ENCODE assay signal across 8 cellular contexts in genomic region chr5:172412724-172413260, GRCh38. TPM values are rescaled to one million over a fixed set of nuclear protein-coding genes. Genes with fewer than 3 reads are reported as not detected.
DNase-seq lines count a peak whose midpoint lies in the region; ATAC-seq, FAIRE-seq and TF ChIP-seq lines count a peak whose summit lies in the region.

No MANE protein-coding gene starts in this region.

- no peak for DNase-seq in activated CD8-positive, alpha-beta memory T cell treated with anti-CD3 and anti-CD28 coated beads, Interleukin-2, amount 10 ng/mL, durations not matched to agents 7 days and 5 days
- no peak for DNase-seq in activated CD8-positive, alpha-beta memory T cell treated with anti-CD3 and anti-CD28 coated beads, Interleukin-2, amount 50 U/mL, for 4 hours
- peak; percentile 98 for DNase-seq in amniotic epithelial cell (ENCODE audit: low read depth)
- DNase-seq in keratinocyte (ENCODE audit: low read depth, low spot score), result no peak

- no peak for TF ChIP-seq CTCF in keratinocyte (optimal IDR thresholded peaks at IDR 0.05 in 1 of 3, IDR thresholded peaks at IDR 0.05 in 1 of 3, conservative IDR thresholded peaks at IDR 0.05 in 1 of 3; ENCODE audit: extremely low read depth in 1 of 3, insufficient read depth in 2 of 3, low read length in 3 of 3)

- CTCF ChIA-PET in activated CD8-positive, alpha-beta memory T cell treated with anti-CD3 and anti-CD28 coated beads, Interleukin-2, amount 10 ng/mL, durations not matched to agents 7 days and 5 days (lab: Charles Lee), result interaction anchor here (1.0 kb wide), 1 partner anchor 189 kb away, joined by 3 read pairs; no protein-coding TSS in a partner anchor

- no peak overlapping the region for H3K9ac ChIP-seq in keratinocyte (ENCODE audit: control insufficient read depth, extremely low read depth, insufficient read depth, low read length)
- no peak overlapping the region for H3K9ac ChIP-seq in subcutaneous abdominal adipose tissue (ENCODE audit: low read length in 5 of 5)

- dilution Hi-C loops in keratinocyte (cut with MboI; ENCODE audit: extremely low pct_ligation_motif_present, low sequenced_read_pairs), result no loop called here

- peaks cover 25% of the 10 kb centered on the region for H3K4me1 Mint-ChIP-seq in activated CD8-positive, alpha-beta memory T cell treated with anti-CD3 and anti-CD28 coated beads, Interleukin-2, amount 10 ng/mL, durations not matched to agents 7 days and 5 days

- peak overlapping the region; percentile 22 for H3K4me2 ChIP-seq in keratinocyte (ENCODE audit: control insufficient read depth, extremely low read depth, insufficient read depth, low read depth, low read length)

- H3K27ac ChIP-seq in keratinocyte (ENCODE audit: control insufficient read depth, insufficient read depth, low read length) (peak overlapping the region; percentile 4), subcutaneous abdominal adipose tissue (ENCODE audit: low read depth, low read length) (peak overlapping the region; percentile 69)

- H3K79me2 ChIP-seq in keratinocyte (ENCODE audit: control insufficient read depth, insufficient read depth, low read length), result no peaks in the 10 kb centered on the region

- H3K36me3 ChIP-seq in keratinocyte (ENCODE audit: control insufficient read depth in 2 of 2, extremely low read depth in 1 of 2, insufficient read depth in 2 of 2, low read length in 2 of 2), result peaks cover 0 to 2% of the 10 kb centered on the region in 2 experiments
- no peaks in the 10 kb centered on the region for H3K36me3 ChIP-seq in subcutaneous abdominal adipose tissue (ENCODE audit: control insufficient read depth in 5 of 5, insufficient read depth in 5 of 5, low read length in 5 of 5)

- H3K27me3 ChIP-seq in keratinocyte (ENCODE audit: control insufficient read depth, extremely low read depth, insufficient read depth, low read length), result no peaks in the 10 kb centered on the region
- no peaks in the 10 kb centered on the region for H3K27me3 ChIP-seq in subcutaneous abdominal adipose tissue (ENCODE audit: control insufficient read depth in 5 of 5, insufficient read depth in 4 of 5, low read length in 5 of 5)

- no peak overlapping the region for H3K4me3 Mint-ChIP-seq in activated CD8-positive, alpha-beta memory T cell treated with anti-CD3 and anti-CD28 coated beads, Interleukin-2, amount 10 ng/mL, durations not matched to agents 7 days and 5 days

- no peak overlapping the region for H2AFZ ChIP-seq in keratinocyte (ENCODE audit: control insufficient read depth, low read length)

- peak; percentile 20 for ATAC-seq in activated CD8-positive, alpha-beta memory T cell treated with anti-CD3 and anti-CD28 coated beads, Interleukin-2, amount 10 ng/mL, durations not matched to agents 7 days and 5 days
- ATAC-seq in HG03469 (IDR thresholded peaks at IDR 0.05; ENCODE audit: unreplicated experiment), result no peak
- ATAC-seq in HG02623 (IDR thresholded peaks at IDR 0.05; ENCODE audit: unreplicated experiment), result no peak
- ATAC-seq in HG03159 (IDR thresholded peaks at IDR 0.05; ENCODE audit: unreplicated experiment), result no peak

- H3K36me3 Mint-ChIP-seq in activated CD8-positive, alpha-beta memory T cell treated with anti-CD3 and anti-CD28 coated beads, Interleukin-2, amount 10 ng/mL, durations not matched to agents 7 days and 5 days, result no peaks in the 10 kb centered on the region

- H3K9me1 ChIP-seq in keratinocyte (ENCODE audit: control insufficient read depth, extremely low read depth, insufficient read depth, low read length), result no peaks in the 10 kb centered on the region

- H4K20me1 ChIP-seq in keratinocyte (ENCODE audit: control insufficient read depth, extremely low read depth, insufficient read depth, low read length), result peaks cover 3% of the 10 kb centered on the region

- H3K4me3 ChIP-seq in keratinocyte (ENCODE audit: control insufficient read depth in 2 of 3, extremely low read depth in 1 of 3, insufficient read depth in 2 of 3, low read depth in 1 of 3, low read length in 3 of 3), result no peak overlapping the region
- no peak overlapping the region for H3K4me3 ChIP-seq in subcutaneous abdominal adipose tissue (ENCODE audit: low read depth in 1 of 5, low read length in 5 of 5)

- H3K9me3 ChIP-seq in keratinocyte (ENCODE audit: control insufficient read depth, low read depth, low read length), result no peaks in the 10 kb centered on the region
- no peaks in the 10 kb centered on the region for H3K9me3 ChIP-seq in subcutaneous abdominal adipose tissue (ENCODE audit: control insufficient read depth in 5 of 5, low read length in 5 of 5)

- FAIRE-seq in keratinocyte (lab: Jason Lieb, UNC), result peak; percentile 58

- no peaks in the 10 kb centered on the region for H3K9me3 Mint-ChIP-seq in activated CD8-positive, alpha-beta memory T cell treated with anti-CD3 and anti-CD28 coated beads, Interleukin-2, amount 10 ng/mL, durations not matched to agents 7 days and 5 days (ENCODE audit: low read depth)

- peaks cover 35% of the 10 kb centered on the region for H3K4me1 ChIP-seq in keratinocyte (ENCODE audit: control insufficient read depth, extremely low read depth, insufficient read depth, low read length)
- peaks cover 14 to 60% (median 51%) of the 10 kb centered on the region in 5 donors for H3K4me1 ChIP-seq in subcutaneous abdominal adipose tissue (ENCODE audit: control insufficient read depth in 5 of 5, insufficient read depth in 5 of 5, low read length in 5 of 5)

- H3K27me3 Mint-ChIP-seq in activated CD8-positive, alpha-beta memory T cell treated with anti-CD3 and anti-CD28 coated beads, Interleukin-2, amount 10 ng/mL, durations not matched to agents 7 days and 5 days, result peaks cover 10% of the 10 kb centered on the region

- no peak overlapping the region for H3K27ac Mint-ChIP-seq in activated CD8-positive, alpha-beta memory T cell treated with anti-CD3 and anti-CD28 coated beads, Interleukin-2, amount 10 ng/mL, durations not matched to agents 7 days and 5 days

RNA-seq across cellular contexts. Expression of gene SH3PXD2B, which starts 41.5 kb away (rescaled TPM):
- under 1 TPM; 0.06 to 0.12 TPM for total RNA-seq in activated CD8-positive, alpha-beta memory T cell treated with anti-CD3 and anti-CD28 coated beads, Interleukin-2, amount 10 ng/mL, durations not matched to agents 7 days and 5 days
- polyA plus RNA-seq in keratinocyte, result 17.3 to 17.9 TPM (median 17.6 TPM) in 3 replicates
- 5.2 TPM for polyA plus RNA-seq in keratinocyte (2011; ENCODE audit: low read depth)
- 13.7 and 14.4 TPM in 2 replicates for polyA plus RNA-seq in keratinocyte (2011; cell fraction: cytosol; rRNA removed)
- polyA plus RNA-seq in keratinocyte (2011; cell fraction: nucleus; rRNA removed), result 32.5 and 36.6 TPM in 2 replicates
- polyA plus RNA-seq in keratinocyte (2012; ENCODE audit: low replicate concordance), result 12.3 and 19.7 TPM in 2 replicates
- 25.1 to 32.8 TPM (median 25.9 TPM) in 3 replicates for polyA minus RNA-seq in keratinocyte
- polyA minus RNA-seq in keratinocyte (2011; cell fraction: cytosol; rRNA and poly(A)+ RNA removed), result 21.7 TPM
- polyA minus RNA-seq in keratinocyte (2011; cell fraction: nucleus; rRNA and poly(A)+ RNA removed), result 27.1 and 42.1 TPM in 2 replicates
